Comparison of ENCODE assay signal across 21 cellular contexts in genomic region chr3:191362524-191363090, GRCh38. TPM values are rescaled to one million over a fixed set of nuclear protein-coding genes. Genes with fewer than 3 reads are reported as not detected.
DNase-seq lines count a peak whose midpoint lies in the region; ATAC-seq, FAIRE-seq and TF ChIP-seq lines count a peak whose summit lies in the region.
"Had no signal": no experiment of that assay in that cellular context is flagged by ENCODE, and none has a peak within 500 bp of the region (broad histone marks: within the 10 kb centered on the region; RNA-seq: fewer than 3 reads in every experiment).

No MANE protein-coding gene starts in this region.

- no peak overlapping the region for H4K5ac ChIP-seq in H1 (ENCODE audit: insufficient read length, low read depth, low read length)

- H3K4me1 ChIP-seq in breast epithelium (no peaks in the 10 kb centered on the region), H1 (replicated peaks in 1 of 4; ENCODE audit: control insufficient read depth in 3 of 4, insufficient read depth in 4 of 4, low read length in 3 of 4) (peaks cover 0 to 3% (median 1%) of the 10 kb centered on the region in 4 experiments; a peak in 3 of 7 replicates), BE2C (0 out of 2 replicates have a peak, but pooled peaks cover 5% of the 10 kb centered on the region)
- H3K4me1 ChIP-seq: SJCRH30 had no signal

- H4K91ac ChIP-seq in H1 (replicated peaks; ENCODE audit: insufficient read length, low read length) = no peak overlapping the region

- H2AK5ac ChIP-seq in H1 (ENCODE audit: low read depth, low read length) = no peak overlapping the region

- no peak overlapping the region for H2AFZ ChIP-seq in H1 (ENCODE audit: low read length)

- no TSS peak for BruUV-seq in MCF 10A (replicated peaks; lab: Mats Ljungman, UMichigan)

- no peak for TF ChIP-seq CTCF in MCF 10A (IDR thresholded peaks at IDR 0.05; ENCODE audit: unreplicated experiment)
- TF ChIP-seq CTCF in breast epithelium (IDR thresholded peaks at IDR 0.05) = no peak
- TF ChIP-seq CTCF in H1 (IDR thresholded peaks at IDR 0.05; ENCODE audit: control extremely low read depth in 1 of 3, insufficient read depth in 1 of 3, low read depth in 1 of 3, low read length in 3 of 3) = no peak
- TF ChIP-seq CTCF in type B pancreatic cell (conservative IDR thresholded peaks at IDR 0.05) = no peak
- TF ChIP-seq CTCF in BE2C (IDR thresholded peaks at IDR 0.05; ENCODE audit: low read depth, low read length) = no peak

- CTCF ChIA-PET in MCF 10A (lab: Yijun Ruan, JAX) (interaction anchor here (0.9 kb wide), 1 partner anchor 1081 kb away, joined by 3 read pairs; no protein-coding TSS in a partner anchor), H1 (lab: Charles Lee; ENCODE audit: partially characterized antibody) (interaction anchor here (1.5 kb wide), 1 partner anchor 23 kb away, joined by 5 read pairs; no protein-coding TSS in a partner anchor)

- H3K27ac Mint-ChIP-seq in MCF 10A (ENCODE audit: low read depth, unreplicated experiment) (peak overlapping the region; percentile 54), type B pancreatic cell (peak overlapping the region; percentile 95)

- H3K4me2 ChIP-seq in H1 (ENCODE audit: insufficient read depth in 1 of 2, low read depth in 2 of 2, low read length in 2 of 2) = no peak overlapping the region

- H3K36me3 Mint-ChIP-seq in MCF 10A (ENCODE audit: insufficient read depth, unreplicated experiment) (peaks cover 60% of the 10 kb centered on the region), type B pancreatic cell (peaks cover 53% of the 10 kb centered on the region)

- TF ChIP-seq EP300 in H1 (IDR thresholded peaks at IDR 0.05; ENCODE audit: borderline replicate concordance in 1 of 2, low read depth in 2 of 2, low read length in 2 of 2) = no peak

- no peak overlapping the region; the same call in 1 of the 2 replicates for H2BK5ac ChIP-seq in H1 (ENCODE audit: low read depth, low read length)

- no peak overlapping the region for H3K4me3 ChIP-seq in breast epithelium
- no peak overlapping the region for H3K4me3 ChIP-seq in H1 (ENCODE audit: extremely low read depth in 1 of 4, insufficient read depth in 2 of 4, low read depth in 3 of 4, low read length in 4 of 4)
- H3K4me3 ChIP-seq in BE2C (ENCODE audit: low read depth, low read length) = no peak overlapping the region
- H3K4me3 ChIP-seq: SJCRH30 had no signal

- H3K27me3 Mint-ChIP-seq in MCF 10A (ENCODE audit: insufficient read depth, unreplicated experiment) (no peaks in the 10 kb centered on the region), type B pancreatic cell (no peaks in the 10 kb centered on the region)

- H3K9me3 Mint-ChIP-seq in MCF 10A (ENCODE audit: unreplicated experiment) (no peaks in the 10 kb centered on the region), type B pancreatic cell (peaks cover 3% of the 10 kb centered on the region)
- H3K9me3 Mint-ChIP-seq: H9 had no signal

- H3K14ac ChIP-seq in H1 (ENCODE audit: insufficient read length) = no peak overlapping the region

- peak; percentile 61 for FAIRE-seq in H54 (lab: Jason Lieb, UNC)
- FAIRE-seq in H1 (lab: Jason Lieb, UNC) = no peak
- FAIRE-seq: HTR-8/SVneo had no signal

- peaks cover 26% of the 10 kb centered on the region for H3K4me1 Mint-ChIP-seq in MCF 10A (ENCODE audit: insufficient read depth, unreplicated experiment)
- H3K4me1 Mint-ChIP-seq in type B pancreatic cell (ENCODE audit: unreplicated experiment) = peaks cover 10% of the 10 kb centered on the region

- no peak overlapping the region for H3K23ac ChIP-seq in H1 (ENCODE audit: insufficient read length)

- no peak overlapping the region for H3K18ac ChIP-seq in H1 (ENCODE audit: extremely low read depth, low read length)

- H2BK12ac ChIP-seq in H1 (ENCODE audit: low read depth, low read length) = no peak overlapping the region

- H4K20me1 ChIP-seq in H1 (replicated peaks in 1 of 2; ENCODE audit: control insufficient read depth in 1 of 2, insufficient read depth in 2 of 2, low read length in 2 of 2) = no peaks in the 10 kb centered on the region

- no peaks in the 10 kb centered on the region for H3K23me2 ChIP-seq in H1 (ENCODE audit: low read depth, low read length)

- H3K79me2 ChIP-seq in H1 (ENCODE audit: control insufficient read depth in 1 of 2, insufficient read depth in 2 of 2, low read length in 2 of 2) = no peaks in the 10 kb centered on the region

- H3K27ac ChIP-seq in breast epithelium = no peak overlapping the region
- H3K27ac ChIP-seq in H1 (ENCODE audit: low read depth, low read length) = 0 out of 2 replicates have a peak overlapping the region, but pooled peaks have one; percentile 7
- H3K27ac ChIP-seq: HL-60, RWPE1, SJCRH30 had no signal

- TF ChIP-seq POLR2A in breast epithelium (IDR thresholded peaks at IDR 0.05) = no peak
- no peak for TF ChIP-seq POLR2A in H54 (IDR thresholded peaks at IDR 0.05; ENCODE audit: low read depth, low read length)
- no peak for TF ChIP-seq POLR2A in H1 (IDR thresholded peaks at IDR 0.05; ENCODE audit: control extremely low read depth in 1 of 2, low read depth in 2 of 2, low read length in 2 of 2)

- H3K4ac ChIP-seq in H1 (replicated peaks; ENCODE audit: insufficient read length, low read depth, low read length) = no peak overlapping the region

- H3K79me1 ChIP-seq in H1 (ENCODE audit: low read depth, low read length) = no peaks in the 10 kb centered on the region

- DNase-seq in MCF 10A (ENCODE audit: unreplicated experiment) (no peak), breast epithelium (ENCODE audit: low spot score in 2 of 2) (no peak), H54 (ENCODE audit: insufficient read length, low spot score) (no peak), H1 (ENCODE audit: low read depth in 1 of 2, low spot score in 2 of 2) (no peak), type B pancreatic cell (ENCODE audit: extremely low spot score, unreplicated experiment) (no peak), BE2C (no peak), hippocampal formation (lab: John Stamatoyannopoulos, UW) (no peak)
- DNase-seq: 8988T, C1 segment of cervical spinal cord, DMS153, H9, MV-4-11, NCI-H1436, NCI-H510A, NCI-H774, SJCRH30 had no signal

- POLR2A ChIA-PET in MCF 10A (lab: Yijun Ruan, JAX) (interaction anchor here (0.8 to 1.6 kb wide), 5 partner anchors 11 to 34 kb away, joined by 3 to 5 read pairs (median 4); no protein-coding TSS in a partner anchor), H1 (lab: Charles Lee; ENCODE audit: partially characterized antibody) (no interaction called here)

- ATAC-seq in GM18873 (IDR thresholded peaks at IDR 0.05; ENCODE audit: low FRiP score, unreplicated experiment) = no peak
- ATAC-seq: PC-3 had no signal

- 98% methylated on average over 2 of the region's 2 CpGs; no CpG with 5 or more reads in 1 of the 2 experiments for WGBS in H1 (ENCODE audit: extremely low coverage in 1 of 2, insufficient coverage in 1 of 2, insufficient read length in 1 of 2, insufficient replicate concordance in 2 of 2, low coverage in 1 of 2, low lambda C conversion rate in 2 of 2, missing lambda C conversion rate in 1 of 2), 2 experiments

- peaks cover 4% of the 10 kb centered on the region for H3K36me3 ChIP-seq in breast epithelium
- H3K36me3 ChIP-seq in H1 (ENCODE audit: control insufficient read depth in 2 of 4, insufficient read depth in 4 of 4, low read length in 3 of 4) = peaks cover 0 to 4% (median 0%) of the 10 kb centered on the region in 4 experiments; a peak in 1 of 8 replicates
- H3K36me3 ChIP-seq in BE2C = peaks cover 12% of the 10 kb centered on the region

- H4K8ac ChIP-seq in H1 (ENCODE audit: extremely low read depth, insufficient read depth, low read length) = no peak overlapping the region

- no peaks in the 10 kb centered on the region for H3K27me3 ChIP-seq in breast epithelium
- H3K27me3 ChIP-seq in H1 (replicated peaks in 1 of 4; ENCODE audit: control insufficient read depth in 3 of 4, extremely low read depth in 1 of 4, insufficient read depth in 3 of 4, low read length in 3 of 4) = no peaks in the 10 kb centered on the region
- H3K27me3 ChIP-seq in BE2C = no peaks in the 10 kb centered on the region
- H3K27me3 ChIP-seq: SJCRH30 had no signal

- no peak overlapping the region for H3K56ac ChIP-seq in H1 (replicated peaks; ENCODE audit: insufficient read length, low read depth, low read length)

- TF ChIP-seq RAD21 in H1 (IDR thresholded peaks at IDR 0.05 in 1 of 2, conservative IDR thresholded peaks at IDR 0.05 in 1 of 2; ENCODE audit: low read depth in 2 of 2, low read length in 2 of 2) = no peak

- H2BK120ac ChIP-seq in H1 (replicated peaks; ENCODE audit: low read depth, low read length) = no peak overlapping the region

- no peak overlapping the region for H2BK15ac ChIP-seq in H1 (ENCODE audit: low read length)

- no peak overlapping the region for H2BK20ac ChIP-seq in H1 (ENCODE audit: low read length)

- H3K9me3 ChIP-seq in breast epithelium = no peaks in the 10 kb centered on the region
- H3K9me3 ChIP-seq in H1 (ENCODE audit: insufficient read depth in 2 of 2, low read depth in 1 of 2, low read length in 1 of 2) = no peaks in the 10 kb centered on the region
- H3K9me3 ChIP-seq in BE2C = no peaks in the 10 kb centered on the region
- H3K9me3 ChIP-seq: SJCRH30 had no signal

- intact Hi-C loops in MCF 10A (cut with micrococcal nuclease) (no loop called here), breast epithelium (cut with DNase I; ENCODE audit: low total_unique reads) (no loop called here)

- H3K9ac ChIP-seq in H1 (replicated peaks in 1 of 4; ENCODE audit: extremely low read depth in 1 of 4, low read depth in 3 of 4, low read length in 3 of 4) = no peak overlapping the region

- H3K4me3 Mint-ChIP-seq in MCF 10A (ENCODE audit: unreplicated experiment) (no peak overlapping the region), type B pancreatic cell (peak overlapping the region; percentile 26)
- H3K4me3 Mint-ChIP-seq: H9 had no signal

RNA-seq across cellular contexts. Expression of gene UTS2B, which starts 32.3 kb away (rescaled TPM):
- 0.26 TPM in 1 of 2 replicates, not detected in the other for total RNA-seq in MCF 10A (2022)
- under 1 TPM in 1 of 3 donors, not detected in 2; 0.15 TPM for total RNA-seq in breast epithelium
- not detected in 2 replicates for total RNA-seq in H1 (2021; fragmentation: NEBNext Ultra II Directional; extraction: Animal tissue kit (Norgen Biotek cat#: 25700))
- polyA plus RNA-seq in H1 (2011; rRNA removed) = 0.03 TPM in 1 of 2 replicates, not detected in the other
- not detected for polyA plus RNA-seq in H1 (2011; cell fraction: cytosol; rRNA removed)
- 0.21 TPM for polyA plus RNA-seq in H1 (2011; cell fraction: nucleus; rRNA removed)
- polyA plus RNA-seq in H1 (2012, experiment 1 of 2) = not detected in 4 replicates
- polyA plus RNA-seq in H1 (2012, experiment 2 of 2) = not detected
- polyA plus RNA-seq in H1 (2013, experiment 1 of 2) = not detected
- polyA plus RNA-seq in H1 (2013, experiment 2 of 2) = 0.15 TPM
- not detected in 2 replicates for polyA minus RNA-seq in H1 (2011; rRNA and poly(A)+ RNA removed)
- not detected for polyA minus RNA-seq in H1 (2011; cell fraction: cytosol; rRNA and poly(A)+ RNA removed)
- 1.5 TPM for polyA minus RNA-seq in H1 (2011; cell fraction: nucleus; rRNA and poly(A)+ RNA removed)
- total RNA-seq in type B pancreatic cell (ENCODE audit: low replicate concordance) = 0.58 TPM in 1 of 2 replicates, not detected in the other
- not detected for polyA plus RNA-seq in BE2C (2012; ENCODE audit: insufficient read depth, insufficient read length, low read depth)
- total RNA-seq: PC-3, SJCRH30 had no signal

RNA-seq across cellular contexts. Expression of gene CCDC50, which starts 33.4 kb away (rescaled TPM):
- 100 and 115 TPM in 2 replicates for total RNA-seq in MCF 10A (2022)
- 100 to 1,000 TPM in 1 of 3 donors, 10 to 100 TPM in 2; 86.9 to 101 (median 93.4) TPM for total RNA-seq in breast epithelium
- total RNA-seq in H1 (2021; fragmentation: NEBNext Ultra II Directional; extraction: Animal tissue kit (Norgen Biotek cat#: 25700)) = 19.2 and 22.0 TPM in 2 replicates
- polyA plus RNA-seq in H1 (2011; rRNA removed) = 7.3 and 9.3 TPM in 2 replicates
- polyA plus RNA-seq in H1 (2011; cell fraction: cytosol; rRNA removed) = 14.1 TPM
- 8.0 TPM for polyA plus RNA-seq in H1 (2011; cell fraction: nucleus; rRNA removed)
- 13.1 to 15.3 TPM (median 13.9 TPM) in 4 replicates for polyA plus RNA-seq in H1 (2012, experiment 1 of 2)
- polyA plus RNA-seq in H1 (2012, experiment 2 of 2) = 3.5 TPM
- polyA plus RNA-seq in H1 (2013, experiment 1 of 2) = 18.2 TPM
- polyA plus RNA-seq in H1 (2013, experiment 2 of 2) = 18.5 TPM
- polyA minus RNA-seq in H1 (2011; rRNA and poly(A)+ RNA removed) = 11.7 and 16.6 TPM in 2 replicates
- 13.4 TPM for polyA minus RNA-seq in H1 (2011; cell fraction: cytosol; rRNA and poly(A)+ RNA removed)
- 29.5 TPM for polyA minus RNA-seq in H1 (2011; cell fraction: nucleus; rRNA and poly(A)+ RNA removed)
- 47.4 and 76.2 TPM in 2 replicates for total RNA-seq in type B pancreatic cell (ENCODE audit: low replicate concordance)
- 20.5 TPM for polyA plus RNA-seq in BE2C (2012; ENCODE audit: insufficient read depth, insufficient read length, low read depth)
